Comparison of ENCODE assay signal across 8 cellular contexts in the genomic region with DNA sequence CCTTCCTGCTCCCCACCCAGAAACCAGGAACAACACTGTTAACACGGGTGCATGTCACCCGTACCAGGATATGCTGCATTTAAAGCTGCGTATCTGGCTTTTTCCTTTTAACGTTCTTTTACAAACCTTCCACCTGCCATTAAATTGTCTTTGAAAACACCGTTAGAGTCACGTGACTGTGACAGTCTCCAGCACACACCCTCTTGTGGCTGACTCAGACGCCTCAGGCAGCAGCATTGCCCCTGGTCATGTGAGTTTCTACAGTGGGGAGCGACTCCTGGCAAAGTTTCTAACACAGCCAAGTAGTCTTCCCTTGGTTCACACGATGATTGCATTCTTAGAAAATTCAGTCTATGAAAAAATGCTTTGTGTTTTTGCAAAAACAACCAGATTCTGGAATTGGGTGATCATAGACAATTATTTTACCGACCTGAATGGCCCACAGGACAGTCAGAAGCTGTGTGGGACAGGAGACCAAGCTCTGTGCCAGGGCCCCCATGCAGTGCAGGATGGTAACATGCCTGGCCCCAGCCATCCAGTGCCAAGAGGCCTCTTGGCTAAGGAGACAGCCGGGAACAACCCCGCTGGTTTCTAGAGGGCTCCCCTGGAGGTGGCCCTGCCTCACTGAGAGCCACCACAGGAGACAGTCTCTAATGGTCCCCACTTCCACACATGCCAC.
DNase-seq lines count a peak whose midpoint lies in the region; ATAC-seq and TF ChIP-seq lines count a peak whose summit lies in the region.

No MANE protein-coding gene starts in this region.

- H3K27ac ChIP-seq in IMR-90 (ENCODE audit: insufficient read depth, low read length), result no peak overlapping the region
- H3K27ac ChIP-seq in naive thymus-derived CD4-positive, alpha-beta T cell (ENCODE audit: low read depth, low read length), result no peak overlapping the region

- H3K4me2 ChIP-seq in IMR-90 (ENCODE audit: low read depth, low read length), result no peak overlapping the region

- no peak overlapping the region for H3K14ac ChIP-seq in IMR-90 (replicated peaks; ENCODE audit: low read depth, low read length)

- no peak overlapping the region for H3K56ac ChIP-seq in IMR-90 (ENCODE audit: extremely low read depth, insufficient read depth, low read length)

- peak; percentile 51 for DNase-seq in NCI-H82 (lab: John Stamatoyannopoulos, UW)
- DNase-seq in NCI-H82 treated with DMSO at 0.1 percent for 48 hours (lab: John Stamatoyannopoulos, UW; ENCODE audit: unreplicated experiment), result no peak
- peak; percentile 84 for DNase-seq in IMR-90
- peak; percentile 24 for DNase-seq in T-helper 2 cell treated with Interferon-gamma antibody and Interleukin-4, amounts not matched to agents 5 μg/mL and 100 μg/mL, for 36 hours (ENCODE audit: low spot score)
- peak in 1 of 3 experiments; percentile 8 for DNase-seq in effector memory CD8-positive, alpha-beta T cell
- DNase-seq in naive thymus-derived CD4-positive, alpha-beta T cell, result peak in 6 of 9 donors; percentile 25 to 45 (median 34)

- 88% methylated on average over 6 of the region's 12 CpGs; no CpG with 5 or more reads in 1 of the 2 experiments for WGBS in IMR-90 (ENCODE audit: extremely low coverage in 2 of 2, insufficient read length in 1 of 2), 2 experiments

- no peak overlapping the region for H3K4ac ChIP-seq in IMR-90 (ENCODE audit: low read depth, low read length)

- peak overlapping the region; percentile 1 for H3K27ac Mint-ChIP-seq in T-helper 2 cell treated with Interferon-gamma antibody and Interleukin-4, amounts not matched to agents 5 μg/mL and 100 μg/mL, for 36 hours
- H3K27ac Mint-ChIP-seq in effector memory CD8-positive, alpha-beta T cell, result no peak overlapping the region
- H3K27ac Mint-ChIP-seq in naive thymus-derived CD4-positive, alpha-beta T cell, result peak overlapping the region in 4 of 9 donors; percentile 3 to 91 (median 39)

- no peak overlapping the region for H2BK5ac ChIP-seq in IMR-90 (ENCODE audit: low read depth, low read length, poor library complexity, severe bottlenecking)

- in situ Hi-C loops in IMR-90 (cut with MboI; ENCODE audit: low sequenced_read_pairs), result no loop called here

- peak overlapping the region; percentile 64 for H2AFZ ChIP-seq in IMR-90 (replicated peaks; ENCODE audit: low read length, poor library complexity)

- peak overlapping the region; percentile 1 for H3K4me3 Mint-ChIP-seq in T-helper 2 cell treated with Interferon-gamma antibody and Interleukin-4, amounts not matched to agents 5 μg/mL and 100 μg/mL, for 36 hours
- peak overlapping the region in 1 of 2 donors; percentile 1 for H3K4me3 Mint-ChIP-seq in effector memory CD8-positive, alpha-beta T cell
- peak overlapping the region; percentile 13 to 75 (median 60) for H3K4me3 Mint-ChIP-seq in naive thymus-derived CD4-positive, alpha-beta T cell

- H3K27me3 ChIP-seq in IMR-90 (ENCODE audit: control insufficient read depth, insufficient read depth, low read length), result no peaks in the 10 kb centered on the region
- H3K27me3 ChIP-seq in naive thymus-derived CD4-positive, alpha-beta T cell (ENCODE audit: control insufficient read depth in 2 of 2, insufficient read depth in 2 of 2, low read length in 2 of 2), result no peaks in the 10 kb centered on the region

- TF ChIP-seq RAD21 in IMR-90 (IDR thresholded peaks at IDR 0.05; ENCODE audit: low read length), result no peak

- no peaks in the 10 kb centered on the region for H3K4me1 ChIP-seq in IMR-90 (ENCODE audit: control insufficient read depth, insufficient read depth, low read length)
- no peaks in the 10 kb centered on the region for H3K4me1 ChIP-seq in naive thymus-derived CD4-positive, alpha-beta T cell (ENCODE audit: control insufficient read depth in 2 of 2, insufficient read depth in 2 of 2, low read length in 2 of 2)

- H3K4me1 Mint-ChIP-seq in T-helper 2 cell treated with Interferon-gamma antibody and Interleukin-4, amounts not matched to agents 5 μg/mL and 100 μg/mL, for 36 hours (ENCODE audit: low read depth), result peaks cover 8% of the 10 kb centered on the region
- peaks cover 6 to 8% of the 10 kb centered on the region in 2 donors for H3K4me1 Mint-ChIP-seq in effector memory CD8-positive, alpha-beta T cell (ENCODE audit: low read depth in 2 of 2)
- H3K4me1 Mint-ChIP-seq in naive thymus-derived CD4-positive, alpha-beta T cell, result peaks cover 4 to 16% (median 6%) of the 10 kb centered on the region in 7 donors

- no peaks in the 10 kb centered on the region for H3K27me3 Mint-ChIP-seq in T-helper 2 cell treated with Interferon-gamma antibody and Interleukin-4, amounts not matched to agents 5 μg/mL and 100 μg/mL, for 36 hours (ENCODE audit: low read depth)
- no peaks in the 10 kb centered on the region for H3K27me3 Mint-ChIP-seq in effector memory CD8-positive, alpha-beta T cell
- H3K27me3 Mint-ChIP-seq in naive thymus-derived CD4-positive, alpha-beta T cell, result no peaks in the 10 kb centered on the region

- H2AK9ac ChIP-seq in IMR-90 (replicated peaks; ENCODE audit: low read depth, low read length, poor library complexity), result peak overlapping the region; percentile 56

- no peak overlapping the region for H2BK15ac ChIP-seq in IMR-90 (ENCODE audit: low read depth, low read length)

- H2BK120ac ChIP-seq in IMR-90 (ENCODE audit: low read depth, low read length), result no peak overlapping the region

- no peak overlapping the region for H3K23ac ChIP-seq in IMR-90 (ENCODE audit: low read depth, low read length)

- ATAC-seq in IMR-90 (ENCODE audit: low read depth), result peak; percentile 84
- peak; percentile 59 for ATAC-seq in effector memory CD8-positive, alpha-beta T cell (replicated peaks)
- ATAC-seq in naive thymus-derived CD4-positive, alpha-beta T cell, result peak; percentile 81
- no peak for ATAC-seq in GM18873 (IDR thresholded peaks at IDR 0.05; ENCODE audit: low FRiP score, unreplicated experiment)
- no peak for ATAC-seq in HG03457 (IDR thresholded peaks at IDR 0.05; ENCODE audit: unreplicated experiment)

- 0 out of 2 replicates have a peak, but pooled peaks have one; percentile 8 for TF ChIP-seq CTCF in IMR-90 (conservative IDR thresholded peaks at IDR 0.05; ENCODE audit: low read depth, low read length)

- peaks cover 3% of the 10 kb centered on the region for H3K9me3 ChIP-seq in IMR-90 (ENCODE audit: control insufficient read depth, insufficient read depth, low read length)
- no peaks in the 10 kb centered on the region for H3K9me3 ChIP-seq in naive thymus-derived CD4-positive, alpha-beta T cell (ENCODE audit: control insufficient read depth in 2 of 3, low read length in 3 of 3)

- H3K9ac ChIP-seq in IMR-90 (ENCODE audit: low read depth, low read length), result no peak overlapping the region

- no peak overlapping the region for H4K5ac ChIP-seq in IMR-90 (ENCODE audit: low read depth, low read length)

- POLR2A ChIA-PET in IMR-90 (lab: Charles Lee; ENCODE audit: unreplicated experiment), result no interaction called here
- POLR2A ChIA-PET in naive thymus-derived CD4-positive, alpha-beta T cell (lab: Charles Lee), result no interaction called here

- H4K8ac ChIP-seq in IMR-90 (ENCODE audit: low read depth in 2 of 2, low read length in 2 of 2), result no peak overlapping the region

- no peak overlapping the region for H2BK20ac ChIP-seq in IMR-90 (ENCODE audit: low read depth, low read length)

- peaks cover 6% of the 10 kb centered on the region for H3K36me3 ChIP-seq in IMR-90 (ENCODE audit: control insufficient read depth, insufficient read depth, low read length)
- H3K36me3 ChIP-seq in naive thymus-derived CD4-positive, alpha-beta T cell (ENCODE audit: control insufficient read depth in 2 of 3, insufficient read depth in 3 of 3, low read length in 3 of 3), result peaks cover 0 to 2% (median 0%) of the 10 kb centered on the region in 3 experiments

- no peak overlapping the region for H3K18ac ChIP-seq in IMR-90 (ENCODE audit: low read depth, low read length)

- no peaks in the 10 kb centered on the region for H3K79me1 ChIP-seq in IMR-90 (ENCODE audit: low read depth in 1 of 2, low read length in 2 of 2)

- H4K91ac ChIP-seq in IMR-90 (ENCODE audit: insufficient read depth, low read depth, low read length), result no peak overlapping the region

- no TSS peak for BruUV-seq in IMR-90 (replicated peaks; lab: Mats Ljungman, UMichigan)

- CTCF ChIA-PET in IMR-90 (lab: Yijun Ruan, JAX), result interaction anchor here (0.7 kb wide), 1 partner anchor 28 kb away, joined by 3 read pairs; no protein-coding TSS in a partner anchor
- CTCF ChIA-PET in naive thymus-derived CD4-positive, alpha-beta T cell (lab: Charles Lee), result no interaction called here

- H2AK5ac ChIP-seq in IMR-90 (ENCODE audit: low read depth, low read length), result peak overlapping the region; percentile 29; the same call in 1 of the 2 replicates

- H3K9me1 ChIP-seq in IMR-90 (ENCODE audit: insufficient read depth, low read length), result peaks cover 8% of the 10 kb centered on the region

- no peak overlapping the region for H3K4me3 ChIP-seq in IMR-90 (ENCODE audit: insufficient read depth, low read depth, low read length)
- H3K4me3 ChIP-seq in naive thymus-derived CD4-positive, alpha-beta T cell (ENCODE audit: low read length), result no peak overlapping the region

- no peak for TF ChIP-seq POLR2A in IMR-90 (IDR thresholded peaks at IDR 0.05; ENCODE audit: low read depth, low read length)

- no peaks in the 10 kb centered on the region for H3K9me3 Mint-ChIP-seq in T-helper 2 cell treated with Interferon-gamma antibody and Interleukin-4, amounts not matched to agents 5 μg/mL and 100 μg/mL, for 36 hours
- H3K9me3 Mint-ChIP-seq in effector memory CD8-positive, alpha-beta T cell, result no peaks in the 10 kb centered on the region
- H3K9me3 Mint-ChIP-seq in naive thymus-derived CD4-positive, alpha-beta T cell, result no peaks in the 10 kb centered on the region

- intact Hi-C loops in IMR-90 (cut with micrococcal nuclease), result no loop called here
- intact Hi-C loops in naive thymus-derived CD4-positive, alpha-beta T cell (cut with micrococcal nuclease), result loop anchor here in 1 of 2 donors (10.0 kb wide), 1 partner anchor 1914 kb away; no protein-coding TSS in a partner anchor

- H4K20me1 ChIP-seq in IMR-90 (ENCODE audit: insufficient read depth, low read length), result no peaks in the 10 kb centered on the region

- H3K36me3 Mint-ChIP-seq in T-helper 2 cell treated with Interferon-gamma antibody and Interleukin-4, amounts not matched to agents 5 μg/mL and 100 μg/mL, for 36 hours (ENCODE audit: low read depth), result no peaks in the 10 kb centered on the region
- peaks cover 4% of the 10 kb centered on the region for H3K36me3 Mint-ChIP-seq in effector memory CD8-positive, alpha-beta T cell (ENCODE audit: insufficient read depth)
- H3K36me3 Mint-ChIP-seq in naive thymus-derived CD4-positive, alpha-beta T cell, result peaks cover 0 to 17% (median 4%) of the 10 kb centered on the region in 5 donors

- dilution Hi-C loops in IMR-90 (cut with HindIII; ENCODE audit: low sequenced_read_pairs, unreplicated experiment), result no loop called here

TF ChIP-seq in IMR-90, 13 proteins besides CTCF, POLR2A, EP300 and RAD21 (continues in another document):
- no peak for TF ChIP-seq RCOR1 (IDR thresholded peaks at IDR 0.05; ENCODE audit: insufficient replicate concordance, low read length)
- peak; percentile 84 for TF ChIP-seq BHLHE40 (IDR thresholded peaks at IDR 0.05; ENCODE audit: low read depth, low read length)

Comparison
In these comparisons a context has a peak if more than half of its experiments do, and no peak if none do; other contexts are left out.
1. ATAC-seq: peak in IMR-90 (single experiment), effector memory CD8-positive, alpha-beta T cell (single experiment) and naive thymus-derived CD4-positive, alpha-beta T cell (single experiment); none in GM18873 (single experiment) and HG03457 (single experiment).